ENCODE assay signal across 31 cellular contexts in the genomic region with DNA sequence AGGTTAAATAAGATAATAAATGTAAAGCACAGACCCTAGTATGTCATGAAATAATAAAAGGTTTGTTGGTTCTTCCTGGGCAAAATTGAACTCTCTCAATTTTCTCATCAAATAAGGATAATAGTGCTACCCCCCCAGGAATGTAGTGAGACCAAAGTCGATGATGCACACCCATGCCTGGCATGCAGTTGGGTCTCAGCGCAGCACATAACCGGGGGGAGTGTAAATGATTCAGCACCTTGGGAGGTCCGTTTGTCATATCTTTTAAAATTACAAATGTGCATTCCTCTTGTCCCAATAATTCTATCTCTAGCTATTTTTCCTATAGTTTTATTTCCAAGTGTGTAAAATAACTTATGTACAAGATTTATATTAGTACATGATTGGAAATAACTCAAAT. TPM values are rescaled to one million over a fixed set of nuclear protein-coding genes. Genes with fewer than 3 reads are reported as not detected.
DNase-seq lines count a peak whose midpoint lies in the region; ATAC-seq, FAIRE-seq and TF ChIP-seq lines count a peak whose summit lies in the region.
"Had no signal": no experiment of that assay in that cellular context is flagged by ENCODE, and none has a peak within 500 bp of the region (broad histone marks: within the 10 kb centered on the region; RNA-seq: fewer than 3 reads in every experiment).

No MANE protein-coding gene starts in this region.

- H3K36me3 ChIP-seq in astrocyte (ENCODE audit: insufficient read depth, low read length): no peaks in the 10 kb centered on the region
- H3K36me3 ChIP-seq: heart right ventricle had no signal

- peak overlapping the region; percentile 10 for H3K27ac ChIP-seq in astrocyte (ENCODE audit: low read depth, low read length)
- H3K27ac ChIP-seq: foreskin keratinocyte, heart right ventricle had no signal

- no peaks in the 10 kb centered on the region for H4K20me1 ChIP-seq in astrocyte (ENCODE audit: insufficient read depth, low read length)

- no peak for FAIRE-seq in astrocyte (lab: Jason Lieb, UNC)
- FAIRE-seq in urothelium cell line (lab: Jason Lieb, UNC): no peak
- FAIRE-seq: GM18507, GM19239 had no signal

- DNase-seq in ELR (ENCODE audit: low read depth) (peak; percentile 78), LHCN-M2 (ENCODE audit: low read depth) (peak; percentile 25), astrocyte (ENCODE audit: low read depth) (peak; percentile 61), urothelium cell line (ENCODE audit: low spot score) (peak; percentile 70)
- DNase-seq in stimulated activated CD4-positive, alpha-beta T cell treated with anti-CD3 and anti-CD28 coated beads, Interleukin-4, amount 100 ng/mL, for 4 hours: no peak
- DNase-seq: activated gamma-delta T cell treated with Interleukin-2 at 50 U/mL for 16 hours; activated naive CD8-positive, alpha-beta T cell treated with anti-CD3 and anti-CD28 coated beads, Interleukin-2, amount 50 U/mL, for 24 hours; activated T-cell treated with anti-CD3 and anti-CD28 coated beads, Interleukin-2, amount 50 U/mL, for 4 hours; central memory CD4-positive, alpha-beta T cell; foreskin keratinocyte; H7; heart right ventricle; left cardiac atrium; natural killer cell; NCI-H1092; NCI-H1694; NCI-H446; NCI-H774; occipital lobe; stimulated activated CD4-positive, alpha-beta T cell treated with anti-CD3 and anti-CD28 coated beads, Interleukin-15, amount 100 ng/mL, for 24 hours; substantia nigra; trophoblast cell had no signal

- no peaks in the 10 kb centered on the region for H3K36me3 Mint-ChIP-seq in astrocyte (ENCODE audit: low read depth, unreplicated experiment)
- H3K36me3 Mint-ChIP-seq: CD14-positive monocyte, natural killer cell had no signal

- H3K27ac Mint-ChIP-seq in astrocyte (ENCODE audit: unreplicated experiment): no peak overlapping the region
- H3K27ac Mint-ChIP-seq: activated naive CD8-positive, alpha-beta T cell treated with anti-CD3 and anti-CD28 coated beads, Interleukin-2, amount 50 U/mL, for 24 hours; CD14-positive monocyte; dendritic cell treated with granulocyte-macrophage colony-stimulating factor and Interleukin-4, amounts not matched to agents 40 ng/mL and 50 ng/mL, for 4 days; natural killer cell; stimulated activated memory B cell treated with anti-CD40 and anti-IgM and Interleukin-4, amounts not matched to agents 10 μg/mL and 1 μg/mL and 100 μg/mL, for 72 hours had no signal

- no peak overlapping the region for H3K9ac ChIP-seq in astrocyte (ENCODE audit: low read length)

- H3K4me3 ChIP-seq in astrocyte (ENCODE audit: insufficient read depth, low read depth, low read length): no peak overlapping the region
- H3K4me3 ChIP-seq: heart right ventricle, lung had no signal

- peaks cover 7% of the 10 kb centered on the region for H3K4me1 Mint-ChIP-seq in astrocyte (ENCODE audit: low read depth, unreplicated experiment)

- H3K9me3 ChIP-seq in astrocyte (ENCODE audit: insufficient read depth, low read depth, low read length): no peaks in the 10 kb centered on the region
- H3K9me3 ChIP-seq: heart right ventricle had no signal

- no peak for TF ChIP-seq POLR2A in GM18505 (IDR thresholded peaks at IDR 0.05; ENCODE audit: borderline replicate concordance, extremely low read depth, insufficient read depth, insufficient read length)

- no peaks in the 10 kb centered on the region for H3K79me2 ChIP-seq in astrocyte (ENCODE audit: insufficient read depth, low read length)

- ATAC-seq in GM19397 (IDR thresholded peaks at IDR 0.05; ENCODE audit: unreplicated experiment) (no peak), GM18505 (IDR thresholded peaks at IDR 0.05; ENCODE audit: unreplicated experiment) (no peak)
- ATAC-seq: activated naive CD8-positive, alpha-beta T cell treated with anti-CD3 and anti-CD28 coated beads, Interleukin-2, amount 50 U/mL, for 24 hours; activated T-cell treated with anti-CD3 and anti-CD28 coated beads, Interleukin-2, amount 50 U/mL, for 4 hours; esophagus mucosa; foreskin keratinocyte; heart right ventricle; left cardiac atrium; natural killer cell; stimulated activated memory B cell treated with anti-CD40 and anti-IgM and Interleukin-4, amounts not matched to agents 10 μg/mL and 1 μg/mL and 100 μg/mL, for 72 hours had no signal

- TF ChIP-seq CTCF in astrocyte (IDR thresholded peaks at IDR 0.05; ENCODE audit: insufficient read depth, low read depth, low read length): no peak

- peaks cover 25% of the 10 kb centered on the region for H3K4me1 ChIP-seq in astrocyte (ENCODE audit: insufficient read depth, low read length)
- H3K4me1 ChIP-seq: foreskin keratinocyte had no signal

- H3K9me3 Mint-ChIP-seq in astrocyte (ENCODE audit: unreplicated experiment): no peaks in the 10 kb centered on the region
- H3K9me3 Mint-ChIP-seq: activated naive CD8-positive, alpha-beta T cell treated with anti-CD3 and anti-CD28 coated beads, Interleukin-2, amount 50 U/mL, for 24 hours; activated T-cell treated with anti-CD3 and anti-CD28 coated beads, Interleukin-2, amount 50 U/mL, for 4 hours; dendritic cell treated with granulocyte-macrophage colony-stimulating factor and Interleukin-4, amounts not matched to agents 40 ng/mL and 50 ng/mL, for 4 days; natural killer cell; stimulated activated memory B cell treated with anti-CD40 and anti-IgM and Interleukin-4, amounts not matched to agents 10 μg/mL and 1 μg/mL and 100 μg/mL, for 72 hours had no signal

- peak overlapping the region; percentile 58 for H3K4me2 ChIP-seq in astrocyte (ENCODE audit: low read length)

- H2AFZ ChIP-seq in astrocyte (ENCODE audit: low read depth, low read length): no peak overlapping the region

- peaks cover 8% of the 10 kb centered on the region for H3K27me3 ChIP-seq in astrocyte (ENCODE audit: insufficient read depth, low read length)

- peaks cover 73% of the 10 kb centered on the region for H3K27me3 Mint-ChIP-seq in astrocyte (ENCODE audit: low read depth, unreplicated experiment)

- H3K4me3 Mint-ChIP-seq in astrocyte (ENCODE audit: unreplicated experiment): no peak overlapping the region
- H3K4me3 Mint-ChIP-seq: activated naive CD8-positive, alpha-beta T cell treated with anti-CD3 and anti-CD28 coated beads, Interleukin-2, amount 50 U/mL, for 24 hours; activated T-cell treated with anti-CD3 and anti-CD28 coated beads, Interleukin-2, amount 50 U/mL, for 4 hours; CD14-positive monocyte; dendritic cell treated with granulocyte-macrophage colony-stimulating factor and Interleukin-4, amounts not matched to agents 40 ng/mL and 50 ng/mL, for 4 days; natural killer cell; stimulated activated memory B cell treated with anti-CD40 and anti-IgM and Interleukin-4, amounts not matched to agents 10 μg/mL and 1 μg/mL and 100 μg/mL, for 72 hours had no signal

RNA-seq across cellular contexts. Expression of gene CCDC167, which starts 31.3 kb away (rescaled TPM):
- 41.4 and 47.6 TPM in 2 replicates for total RNA-seq in LHCN-M2 (2014; rRNA removed)
- 63.4 TPM for polyA plus RNA-seq in LHCN-M2 (2012)
- total RNA-seq in astrocyte: 24.0 and 31.9 TPM in 2 replicates

Comparison
In these comparisons a context has a peak if more than half of its experiments do, and no peak if none do; other contexts are left out.
1. DNase-seq: peak in ELR (single experiment), LHCN-M2 (single experiment), astrocyte (single experiment) and urothelium cell line (single experiment); none in stimulated activated CD4-positive, alpha-beta T cell treated with anti-CD3 and anti-CD28 coated beads, Interleukin-4, amount 100 ng/mL, for 4 hours (0 of 2).